ENCODE assay signal across 8 cellular contexts in genomic region chr17:17685775-17686291, GRCh38. TPM values are rescaled to one million over a fixed set of nuclear protein-coding genes. Genes with fewer than 3 reads are reported as not detected.
DNase-seq lines count a peak whose midpoint lies in the region; ATAC-seq, FAIRE-seq and TF ChIP-seq lines count a peak whose summit lies in the region.

No MANE protein-coding gene starts in this region.

- WGBS in pancreas, 2 donors, result 25 to 37% methylated on average over 14 of the region's 14 CpGs

- no peak for FAIRE-seq in pancreas (lab: Jason Lieb, UNC)

- no peak for TF ChIP-seq CTCF in epithelial cell of proximal tubule (conservative IDR thresholded peaks at IDR 0.05; ENCODE audit: low read depth, low read length)
- no peak for TF ChIP-seq CTCF in pancreas (IDR thresholded peaks at IDR 0.05)

- H3K27me3 ChIP-seq in pancreas, result no peaks in the 10 kb centered on the region

- intact Hi-C loops in pancreas (cut with DNase I), result loop anchor here in 1 of 3 donors (10.0 kb wide), 1 partner anchor 359 kb away; no protein-coding TSS in a partner anchor

- peak overlapping the region; percentile 43 for H3K4me3 ChIP-seq in epithelial cell of proximal tubule (ENCODE audit: low read depth, low read length)
- H3K4me3 ChIP-seq in pancreas, result no peak overlapping the region

- peak in 2 of 4 donors; percentile 1 to 7 for ATAC-seq in pancreas

- no peaks in the 10 kb centered on the region for H3K36me3 ChIP-seq in pancreas

- DNase-seq in GM03348 (ENCODE audit: low spot score) (peak; percentile 75), epithelial cell of proximal tubule (ENCODE audit: low read depth) (peak; percentile 58), pancreas (peak in 3 of 6 donors; percentile 43 to 61 (median 46)), NCI-H446 treated with DMSO at 0.1 percent for 48 hours (lab: John Stamatoyannopoulos, UW) (no peak), NCI-H2107 (lab: John Stamatoyannopoulos, UW) (no peak), T-helper 9 cell (no peak), NCI-H1930 (lab: John Stamatoyannopoulos, UW) (no peak)

- H3K27ac ChIP-seq in pancreas, result peak overlapping the region; percentile 64 to 95 (median 76)

- no peaks in the 10 kb centered on the region for H3K9me3 ChIP-seq in pancreas

- peaks cover 6 to 34% (median 10%) of the 10 kb centered on the region in 3 donors for H3K4me1 ChIP-seq in pancreas

TF ChIP-seq in PFSK-1, 5 proteins besides CTCF, POLR2A, EP300 and RAD21:
- TF ChIP-seq POLR2AphosphoS5 (IDR thresholded peaks at IDR 0.05; ENCODE audit: low read depth, low read length) (peak; percentile 60; the same call in 1 of the 2 replicates), FOXP2 (optimal IDR thresholded peaks at IDR 0.05; ENCODE audit: borderline replicate concordance, extremely low read depth, extremely low read length, insufficient read depth) (peak; percentile 60), REST (IDR thresholded peaks at IDR 0.05; ENCODE audit: insufficient read depth in 1 of 2, low read depth in 2 of 2, low read length in 2 of 2) (peak in 1 of 2 experiments; percentile 30; a peak in 1 of 4 replicates), TAF1 (IDR thresholded peaks at IDR 0.05; ENCODE audit: borderline replicate concordance, insufficient read depth, low read length) (peak; percentile 59; the same call in 1 of the 2 replicates), SIN3A (IDR thresholded peaks at IDR 0.05; ENCODE audit: borderline replicate concordance, insufficient read depth, low read length) (peak; percentile 92; the same call in 1 of the 2 replicates)

RNA-seq across cellular contexts. Expression of gene RAI1, which starts 4.6 kb away (rescaled TPM):
- 52.1 TPM for polyA plus RNA-seq in PFSK-1 (2012; ENCODE audit: insufficient read length, low read depth)
- total RNA-seq in epithelial cell of proximal tubule (13.7 and 22.7 TPM in 2 replicates), pancreas (10 to 100 TPM; 12.1 to 21.6 (median 13.5) TPM)
- 10 to 100 TPM; 21.1 to 23.9 TPM for polyA plus RNA-seq in pancreas

Comparison
In these comparisons a context has a peak if more than half of its experiments do, and no peak if none do; other contexts are left out.
1. DNase-seq: peak in GM03348 (single experiment) and epithelial cell of proximal tubule (single experiment); none in NCI-H446 treated with DMSO at 0.1 percent for 48 hours (single experiment), NCI-H2107 (single experiment), T-helper 9 cell (single experiment) and NCI-H1930 (0 of 2).